In genomic region chr5:88778736-88779135, GRCh38 we compare ENCODE assay signal across 21 cellular contexts.
DNase-seq lines count a peak whose midpoint lies in the region; ATAC-seq and TF ChIP-seq lines count a peak whose summit lies in the region.
"Had no signal": no experiment of that assay in that cellular context is flagged by ENCODE, and none has a peak within 500 bp of the region (broad histone marks: within the 10 kb centered on the region; RNA-seq: fewer than 3 reads in every experiment).

No MANE protein-coding gene starts in this region.

- no peak for TF ChIP-seq CTCF in tibial artery (IDR thresholded peaks at IDR 0.05)

- no peaks in the 10 kb centered on the region for H3K36me3 Mint-ChIP-seq in activated CD4-positive, alpha-beta T cell treated with anti-CD3 and anti-CD28 coated beads for 36 hours (ENCODE audit: low read depth)
- no peaks in the 10 kb centered on the region for H3K36me3 Mint-ChIP-seq in activated CD4-positive, alpha-beta T cell treated with anti-CD3 and anti-CD28 coated beads, Interleukin-2, amount 10 ng/mL, durations not matched to agents 24 days and 14 days (ENCODE audit: low read depth)
- H3K36me3 Mint-ChIP-seq: immature natural killer cell had no signal

- DNase-seq in activated CD4-positive, alpha-beta T cell treated with anti-CD3 and anti-CD28 coated beads for 36 hours: peak; percentile 16
- no peak for DNase-seq in activated CD4-positive, alpha-beta T cell treated with anti-CD3 and anti-CD28 coated beads, Interleukin-2, amount 10 ng/mL, durations not matched to agents 24 days and 14 days
- DNase-seq in dermis blood vessel endothelial cell: peak; percentile 69
- DNase-seq in mucosa of gallbladder (ENCODE audit: low spot score): peak; percentile 32
- DNase-seq in tibial artery: peak; percentile 50 to 78
- DNase-seq: 8988T; KG1; mammary epithelial cell; NCI-H1105; NCI-H2171; stimulated activated CD4-positive, alpha-beta T cell treated with anti-CD3 and anti-CD28 coated beads, Interleukin-4, amount 100 ng/mL, for 1 hour; stimulated activated CD8-positive, alpha-beta memory T cell treated with anti-CD3 and anti-CD28 coated beads, Interleukin-4, amount 100 ng/mL, for 48 hours; T-helper 1 cell; WERI-Rb-1 had no signal

- intact Hi-C loops in activated CD4-positive, alpha-beta T cell treated with anti-CD3 and anti-CD28 coated beads for 36 hours (cut with DNase I, micrococcal nuclease): no loop called here
- intact Hi-C loops in activated CD4-positive, alpha-beta T cell treated with anti-CD3 and anti-CD28 coated beads, Interleukin-2, amount 10 ng/mL, durations not matched to agents 24 days and 14 days (cut with micrococcal nuclease): no loop called here
- intact Hi-C loops in tibial artery (cut with DNase I; ENCODE audit: low total_unique reads): no loop called here

- peak; percentile 44 for ATAC-seq in activated CD4-positive, alpha-beta T cell treated with anti-CD3 and anti-CD28 coated beads for 36 hours
- ATAC-seq in GM21360 (IDR thresholded peaks at IDR 0.05; ENCODE audit: unreplicated experiment): no peak
- no peak for ATAC-seq in HG03108 (IDR thresholded peaks at IDR 0.05; ENCODE audit: unreplicated experiment)
- no peak for ATAC-seq in HG03378 (IDR thresholded peaks at IDR 0.05; ENCODE audit: unreplicated experiment)

- H3K4me1 Mint-ChIP-seq in activated CD4-positive, alpha-beta T cell treated with anti-CD3 and anti-CD28 coated beads for 36 hours: no peaks in the 10 kb centered on the region
- H3K4me1 Mint-ChIP-seq in activated CD4-positive, alpha-beta T cell treated with anti-CD3 and anti-CD28 coated beads, Interleukin-2, amount 10 ng/mL, durations not matched to agents 24 days and 14 days: no peaks in the 10 kb centered on the region

- H3K4me3 ChIP-seq in tibial artery: peak overlapping the region in 1 of 2 donors; percentile 9

- POLR2A ChIA-PET in activated CD4-positive, alpha-beta T cell treated with anti-CD3 and anti-CD28 coated beads for 36 hours (lab: Charles Lee): no interaction called here

- CTCF ChIA-PET in activated CD4-positive, alpha-beta T cell treated with anti-CD3 and anti-CD28 coated beads for 36 hours (lab: Charles Lee): no interaction called here

- H3K27ac Mint-ChIP-seq in activated CD4-positive, alpha-beta T cell treated with anti-CD3 and anti-CD28 coated beads for 36 hours: no peak overlapping the region
- no peak overlapping the region for H3K27ac Mint-ChIP-seq in activated CD4-positive, alpha-beta T cell treated with anti-CD3 and anti-CD28 coated beads, Interleukin-2, amount 10 ng/mL, durations not matched to agents 24 days and 14 days
- H3K27ac Mint-ChIP-seq: activated T-helper 2 cell treated with anti-CD3 and anti-CD28 coated beads, Interferon-gamma antibody, Interleukin-2, Interleukin-4, amounts not matched to agents 10 μg/mL and 5 μg/mL and 100 μg/mL, durations not matched to agents 14 hours and 24 hours and 36 hours; immature natural killer cell had no signal

- H3K9me3 Mint-ChIP-seq in activated CD4-positive, alpha-beta T cell treated with anti-CD3 and anti-CD28 coated beads for 36 hours (ENCODE audit: low read depth): no peaks in the 10 kb centered on the region
- H3K9me3 Mint-ChIP-seq in activated CD4-positive, alpha-beta T cell treated with anti-CD3 and anti-CD28 coated beads, Interleukin-2, amount 10 ng/mL, durations not matched to agents 24 days and 14 days: no peaks in the 10 kb centered on the region
- H3K9me3 Mint-ChIP-seq: activated T-helper 2 cell treated with anti-CD3 and anti-CD28 coated beads, Interferon-gamma antibody, Interleukin-2, Interleukin-4, amounts not matched to agents 10 μg/mL and 5 μg/mL and 100 μg/mL, durations not matched to agents 14 hours and 24 hours and 36 hours had no signal

- peaks cover 0 to 53% (median 11%) of the 10 kb centered on the region in 4 donors for H3K4me1 ChIP-seq in tibial artery

- no peaks in the 10 kb centered on the region for H3K36me3 ChIP-seq in tibial artery
- H3K36me3 ChIP-seq: WERI-Rb-1 had no signal

- H3K27ac ChIP-seq in tibial artery: peak overlapping the region in 1 of 2 donors; percentile 41
- H3K27ac ChIP-seq: C4-2B, RWPE1, WERI-Rb-1 had no signal

- H3K27me3 Mint-ChIP-seq in activated CD4-positive, alpha-beta T cell treated with anti-CD3 and anti-CD28 coated beads for 36 hours: peaks cover 14% of the 10 kb centered on the region
- H3K27me3 Mint-ChIP-seq in activated CD4-positive, alpha-beta T cell treated with anti-CD3 and anti-CD28 coated beads, Interleukin-2, amount 10 ng/mL, durations not matched to agents 24 days and 14 days: no peaks in the 10 kb centered on the region

- H3K4me3 Mint-ChIP-seq in activated CD4-positive, alpha-beta T cell treated with anti-CD3 and anti-CD28 coated beads for 36 hours: no peak overlapping the region
- no peak overlapping the region for H3K4me3 Mint-ChIP-seq in activated CD4-positive, alpha-beta T cell treated with anti-CD3 and anti-CD28 coated beads, Interleukin-2, amount 10 ng/mL, durations not matched to agents 24 days and 14 days

- H3K9me3 ChIP-seq in tibial artery: no peaks in the 10 kb centered on the region

- H3K27me3 ChIP-seq in tibial artery: no peaks in the 10 kb centered on the region
